In genomic region chr19:46466536-46467199, GRCh38 we compare ENCODE assay signal across 9 cellular contexts. TPM values are rescaled to one million over a fixed set of nuclear protein-coding genes. Genes with fewer than 3 reads are reported as not detected.
DNase-seq lines count a peak whose midpoint lies in the region; ATAC-seq, FAIRE-seq and TF ChIP-seq lines count a peak whose summit lies in the region.
"Had no signal": no experiment of that assay in that cellular context is flagged by ENCODE, and none has a peak within 500 bp of the region (broad histone marks: within the 10 kb centered on the region; RNA-seq: fewer than 3 reads in every experiment).

No MANE protein-coding gene starts in this region.

- peaks cover 6 to 39% (median 10%) of the 10 kb centered on the region in 5 donors for H3K27me3 Mint-ChIP-seq in naive thymus-derived CD8-positive, alpha-beta T cell

- peaks cover 0 to 5% (median under 1%) of the 10 kb centered on the region in 4 donors for H3K4me1 Mint-ChIP-seq in naive thymus-derived CD8-positive, alpha-beta T cell

- peak in 1 of 4 donors; percentile 32 for ATAC-seq in psoas muscle
- ATAC-seq in naive thymus-derived CD8-positive, alpha-beta T cell: no peak

- H3K4me1 ChIP-seq in psoas muscle: peaks cover 3% of the 10 kb centered on the region

- peaks cover 0 to 12% (median 0%) of the 10 kb centered on the region in 3 donors for H3K36me3 Mint-ChIP-seq in naive thymus-derived CD8-positive, alpha-beta T cell

- no peaks in the 10 kb centered on the region for H3K9me3 ChIP-seq in psoas muscle
- H3K9me3 ChIP-seq: Peyer's patch had no signal

- intact Hi-C loops in psoas muscle (cut with DNase I): no loop called here

- POLR2A ChIA-PET in naive thymus-derived CD8-positive, alpha-beta T cell (lab: Charles Lee): no interaction called here

- no peak overlapping the region for H3K4me3 Mint-ChIP-seq in naive thymus-derived CD8-positive, alpha-beta T cell

- H3K27me3 ChIP-seq in psoas muscle (ENCODE audit: insufficient read depth in 3 of 3, low read length in 2 of 3): peaks cover 0 to 18% (median 16%) of the 10 kb centered on the region in 3 donors
- H3K27me3 ChIP-seq: Peyer's patch had no signal

- H3K36me3 ChIP-seq in psoas muscle (ENCODE audit: insufficient read depth in 1 of 2, low read depth in 1 of 2): no peaks in the 10 kb centered on the region
- H3K36me3 ChIP-seq: Peyer's patch had no signal

- 28 to 53% (median 33%) methylated on average over 15 of the region's 15 CpGs for WGBS in psoas muscle, 3 donors

- peak; percentile 39 for DNase-seq in GM12864 (ENCODE audit: low read depth)
- peak; percentile 45 for DNase-seq in HTR-8/SVneo (ENCODE audit: insufficient read length, low spot score)
- peak; percentile 35 for DNase-seq in dermis blood vessel endothelial cell
- peak; percentile 60 to 75 for DNase-seq in psoas muscle
- no peak for DNase-seq in NCI-H82 (lab: John Stamatoyannopoulos, UW)
- no peak for DNase-seq in NCI-H1417 treated with DMSO at 0.1 percent for 48 hours (lab: John Stamatoyannopoulos, UW)
- DNase-seq in HT-29 (ENCODE audit: low spot score): no peak
- DNase-seq in naive thymus-derived CD8-positive, alpha-beta T cell: no peak
- DNase-seq: Peyer's patch had no signal

- peak; percentile 38 for FAIRE-seq in HTR-8/SVneo (lab: Jason Lieb, UNC)

- no peak overlapping the region for H3K27ac Mint-ChIP-seq in naive thymus-derived CD8-positive, alpha-beta T cell

- TF ChIP-seq CTCF in GM12864 (IDR thresholded peaks at IDR 0.05; ENCODE audit: low read depth, low read length, missing control alignments): no peak
- TF ChIP-seq CTCF in psoas muscle (IDR thresholded peaks at IDR 0.05): no peak

- H3K27ac ChIP-seq in psoas muscle: no peak overlapping the region

- no peaks in the 10 kb centered on the region for H3K9me3 Mint-ChIP-seq in naive thymus-derived CD8-positive, alpha-beta T cell

- H3K4me3 ChIP-seq in GM12864 (ENCODE audit: low read depth, low read length) (no peak overlapping the region), psoas muscle (no peak overlapping the region)
- H3K4me3 ChIP-seq: Peyer's patch had no signal

RNA-seq across cellular contexts. Expression of gene PNMA8A, which starts 4.7 kb away (rescaled TPM):
- under 0.01 and 0.98 TPM in 2 replicates for total RNA-seq in dermis blood vessel endothelial cell
- 1 to 10 TPM in 2 of 4 donors, under 1 TPM in 2; 0.48 to 3.8 (median 1.5) TPM for total RNA-seq in psoas muscle
- polyA plus RNA-seq in psoas muscle: 1 to 10 TPM in 1 of 3 donors, under 1 TPM in 2; 0.11 to 2.2 (median 0.38) TPM
- not detected in 2 replicates for total RNA-seq in HT-29 (2014; rRNA removed; shearing (Covaris generic))
- 1 to 10 TPM; 3.0 to 3.5 TPM for total RNA-seq in naive thymus-derived CD8-positive, alpha-beta T cell
- polyA plus RNA-seq in naive thymus-derived CD8-positive, alpha-beta T cell: not detected

RNA-seq across cellular contexts. Expression of gene PNMA8B, which starts 29.0 kb away (rescaled TPM):
- total RNA-seq in dermis blood vessel endothelial cell (under 0.01 and 0.17 TPM in 2 replicates), psoas muscle (under 1 TPM; 0.17 to 0.52 (median 0.43) TPM)
- polyA plus RNA-seq in psoas muscle: under 1 TPM; 0.16 to 0.43 (median 0.18) TPM
- not detected in 2 replicates for total RNA-seq in HT-29 (2014; rRNA removed; shearing (Covaris generic))
- total RNA-seq in naive thymus-derived CD8-positive, alpha-beta T cell: 1 to 10 TPM; 1.2 to 1.6 TPM
- polyA plus RNA-seq in naive thymus-derived CD8-positive, alpha-beta T cell: under 1 TPM in 2 of 3 donors, not detected in 1; 0.20 to 0.91 TPM

RNA-seq across cellular contexts. Expression of gene PNMA8C, which starts 37.9 kb away (rescaled TPM):
- total RNA-seq in dermis blood vessel endothelial cell: not detected in 2 replicates
- not detected for total RNA-seq in psoas muscle
- polyA plus RNA-seq in psoas muscle: under 1 TPM in 1 of 3 donors, not detected in 2; 0.01 TPM
- 0.05 TPM in 1 of 2 replicates, not detected in the other for total RNA-seq in HT-29 (2014; rRNA removed; shearing (Covaris generic))
- not detected for total RNA-seq in naive thymus-derived CD8-positive, alpha-beta T cell
- polyA plus RNA-seq in naive thymus-derived CD8-positive, alpha-beta T cell: not detected
- total RNA-seq: Peyer's patch had no signal

RNA-seq across cellular contexts. Expression of gene CCDC8, which starts 53.3 kb away (rescaled TPM):
- total RNA-seq in dermis blood vessel endothelial cell (0.56 and 0.68 TPM in 2 replicates), psoas muscle (1 to 10 TPM; 1.1 to 7.0 (median 2.4) TPM)
- 1 to 10 TPM in 1 of 3 donors, under 1 TPM in 2; 0.51 to 1.6 (median 0.84) TPM for polyA plus RNA-seq in psoas muscle
- not detected in 2 replicates for total RNA-seq in HT-29 (2014; rRNA removed; shearing (Covaris generic))
- not detected for total RNA-seq in naive thymus-derived CD8-positive, alpha-beta T cell
- not detected for polyA plus RNA-seq in naive thymus-derived CD8-positive, alpha-beta T cell

Comparison
In these comparisons a context has a peak if more than half of its experiments do, and no peak if none do; other contexts are left out.
1. DNase-seq: peak in GM12864 (single experiment), HTR-8/SVneo (single experiment), dermis blood vessel endothelial cell (single experiment) and psoas muscle (2 of 2); none in NCI-H82 (single experiment), NCI-H1417 treated with DMSO at 0.1 percent for 48 hours (single experiment), HT-29 (single experiment) and naive thymus-derived CD8-positive, alpha-beta T cell (0 of 10).